In the genomic region with DNA sequence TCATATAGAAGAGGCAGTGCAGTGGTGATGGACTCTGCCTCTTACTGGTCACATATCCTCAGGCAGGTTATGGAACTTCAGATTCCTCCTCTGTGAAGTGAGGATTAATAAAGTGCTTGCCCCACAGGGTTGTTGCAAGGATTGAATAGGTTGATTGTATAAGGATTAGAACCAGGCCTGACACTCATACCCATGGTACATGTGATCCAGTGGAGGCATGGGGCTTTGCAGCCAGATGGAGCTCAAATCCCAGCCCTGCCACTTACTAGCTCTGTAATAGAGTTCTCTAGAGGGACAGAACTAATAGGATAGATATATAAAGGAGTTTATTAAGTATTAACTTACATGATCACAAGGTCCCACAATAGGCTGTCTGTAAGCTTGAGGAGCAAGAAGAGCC, we compare ENCODE assay signal across 16 cellular contexts.
"Had no signal": no experiment of that assay in that cellular context is flagged by ENCODE, and none has a peak within 500 bp of the region (broad histone marks: within the 10 kb centered on the region; RNA-seq: fewer than 3 reads in every experiment).

No MANE protein-coding gene starts in this region.

- DNase-seq: erythroblast; foreskin keratinocyte; heart right ventricle; kidney glomerular epithelial cell; natural killer cell; ovary; right lobe of liver; stimulated activated CD4-positive, alpha-beta T cell treated with anti-CD3 and anti-CD28 coated beads, Interleukin-15, amount 100 ng/mL, for 24 hours; stimulated activated CD4-positive, alpha-beta T cell treated with anti-CD3 and anti-CD28 coated beads, Interleukin-2, amount 100 ng/mL, for 24 hours; stimulated activated CD4-positive, alpha-beta T cell treated with anti-CD3 and anti-CD28 coated beads, Interleukin-4, amount 100 ng/mL, for 4 hours; stimulated activated naive CD4-positive, alpha-beta T cell treated with Interleukin-2 at 50 U/mL for 16 hours had no signal

- ATAC-seq: foreskin keratinocyte, heart right ventricle, natural killer cell, right lobe of liver had no signal

- H3K27me3 ChIP-seq: foreskin keratinocyte, heart right ventricle, ovary, right lobe of liver, suprapubic skin, thyroid gland had no signal

- H3K27ac ChIP-seq: foreskin keratinocyte, heart right ventricle, ovary, right lobe of liver, suprapubic skin, thyroid gland had no signal

- H3K27ac Mint-ChIP-seq: natural killer cell, progenitor cell of endocrine pancreas, type B pancreatic cell had no signal

- H3K4me3 Mint-ChIP-seq: natural killer cell, neural crest cell, type B pancreatic cell had no signal

- H3K36me3 Mint-ChIP-seq: natural killer cell, type B pancreatic cell had no signal

- H3K36me3 ChIP-seq: heart right ventricle, ovary, right lobe of liver, suprapubic skin, thyroid gland had no signal

- H3K9me3 Mint-ChIP-seq: natural killer cell, neural crest cell, type B pancreatic cell had no signal

- H3K4me3 ChIP-seq: heart right ventricle, ovary, right lobe of liver, suprapubic skin, thyroid gland had no signal
